14 cellular contexts compared by ENCODE assay signal in genomic region chr7:15130666-15131541, GRCh38.
DNase-seq lines count a peak whose midpoint lies in the region; ATAC-seq, FAIRE-seq and TF ChIP-seq lines count a peak whose summit lies in the region.
"Had no signal": no experiment of that assay in that cellular context is flagged by ENCODE, and none has a peak within 500 bp of the region (broad histone marks: within the 10 kb centered on the region; RNA-seq: fewer than 3 reads in every experiment).

No MANE protein-coding gene starts in this region.

- peak overlapping the region; percentile 60 for H3K27ac ChIP-seq in astrocyte (ENCODE audit: low read depth, low read length)
- H3K27ac ChIP-seq: C4-2B had no signal

- H3K4me3 Mint-ChIP-seq in astrocyte (ENCODE audit: unreplicated experiment) (no peak overlapping the region), natural killer cell (no peak overlapping the region)
- no peak overlapping the region for H3K4me3 Mint-ChIP-seq in activated naive CD4-positive, alpha-beta T cell treated with anti-CD3 and anti-CD28 coated beads, Interleukin-2, amount 10 ng/mL, durations not matched to agents 7 days and 5 days
- H3K4me3 Mint-ChIP-seq: endodermal cell; stimulated activated naive CD8-positive, alpha-beta T cell treated with anti-CD3 and anti-CD28 coated beads, Interleukin-15, amount 100 ng/mL, for 72 hours; WTC11 had no signal

- no peaks in the 10 kb centered on the region for H3K79me2 ChIP-seq in astrocyte (ENCODE audit: insufficient read depth, low read length)

- H3K36me3 ChIP-seq in astrocyte (ENCODE audit: insufficient read depth, low read length), result no peaks in the 10 kb centered on the region

- TF ChIP-seq CTCF in AG09309 (IDR thresholded peaks at IDR 0.05; ENCODE audit: control insufficient read depth, insufficient read depth, low read depth, low read length, missing control alignments) (no peak), astrocyte (IDR thresholded peaks at IDR 0.05; ENCODE audit: insufficient read depth, low read depth, low read length) (no peak), natural killer cell (IDR thresholded peaks at IDR 0.05) (no peak)

- H3K9me3 ChIP-seq in astrocyte (ENCODE audit: insufficient read depth, low read depth, low read length), result no peaks in the 10 kb centered on the region

- FAIRE-seq in astrocyte (lab: Jason Lieb, UNC), result peak; percentile 63

- no peak for ATAC-seq in natural killer cell
- ATAC-seq: stimulated activated naive CD8-positive, alpha-beta T cell treated with anti-CD3 and anti-CD28 coated beads, Interleukin-15, amount 100 ng/mL, for 72 hours; WTC11 had no signal

- H3K9me3 Mint-ChIP-seq in astrocyte (ENCODE audit: unreplicated experiment) (no peaks in the 10 kb centered on the region), natural killer cell (peaks cover 4 to 6% of the 10 kb centered on the region in 2 donors)
- peaks cover 5% of the 10 kb centered on the region for H3K9me3 Mint-ChIP-seq in activated naive CD4-positive, alpha-beta T cell treated with anti-CD3 and anti-CD28 coated beads, Interleukin-2, amount 10 ng/mL, durations not matched to agents 7 days and 5 days
- H3K9me3 Mint-ChIP-seq: WTC11 had no signal

- H3K4me1 ChIP-seq in astrocyte (ENCODE audit: insufficient read depth, low read length), result peaks cover 14% of the 10 kb centered on the region

- CTCF ChIA-PET in activated naive CD4-positive, alpha-beta T cell treated with anti-CD3 and anti-CD28 coated beads, Interleukin-2, amount 10 ng/mL, durations not matched to agents 7 days and 5 days (lab: Charles Lee), result no interaction called here

- H3K4me3 ChIP-seq in AG09309 (ENCODE audit: control insufficient read depth, low read depth, low read length) (no peak overlapping the region), astrocyte (ENCODE audit: insufficient read depth, low read depth, low read length) (no peak overlapping the region)

- H3K4me1 Mint-ChIP-seq in astrocyte (ENCODE audit: low read depth, unreplicated experiment), result no peaks in the 10 kb centered on the region
- no peaks in the 10 kb centered on the region for H3K4me1 Mint-ChIP-seq in natural killer cell
- no peaks in the 10 kb centered on the region for H3K4me1 Mint-ChIP-seq in activated naive CD4-positive, alpha-beta T cell treated with anti-CD3 and anti-CD28 coated beads, Interleukin-2, amount 10 ng/mL, durations not matched to agents 7 days and 5 days
- H3K4me1 Mint-ChIP-seq: stimulated activated naive CD8-positive, alpha-beta T cell treated with anti-CD3 and anti-CD28 coated beads, Interleukin-15, amount 100 ng/mL, for 72 hours had no signal

- no peak overlapping the region for H2AFZ ChIP-seq in astrocyte (ENCODE audit: low read depth, low read length)

- intact Hi-C loops in natural killer cell (cut with micrococcal nuclease), result no loop called here

- H3K27ac Mint-ChIP-seq in astrocyte (ENCODE audit: unreplicated experiment), result no peak overlapping the region
- H3K27ac Mint-ChIP-seq in natural killer cell, result no peak overlapping the region
- no peak overlapping the region for H3K27ac Mint-ChIP-seq in activated naive CD4-positive, alpha-beta T cell treated with anti-CD3 and anti-CD28 coated beads, Interleukin-2, amount 10 ng/mL, durations not matched to agents 7 days and 5 days
- H3K27ac Mint-ChIP-seq: endodermal cell, WTC11 had no signal

- no peaks in the 10 kb centered on the region for H4K20me1 ChIP-seq in astrocyte (ENCODE audit: insufficient read depth, low read length)

- H3K27me3 ChIP-seq in astrocyte (ENCODE audit: insufficient read depth, low read length), result no peaks in the 10 kb centered on the region

- no peaks in the 10 kb centered on the region for H3K36me3 Mint-ChIP-seq in astrocyte (ENCODE audit: low read depth, unreplicated experiment)
- no peaks in the 10 kb centered on the region for H3K36me3 Mint-ChIP-seq in natural killer cell
- H3K36me3 Mint-ChIP-seq in activated naive CD4-positive, alpha-beta T cell treated with anti-CD3 and anti-CD28 coated beads, Interleukin-2, amount 10 ng/mL, durations not matched to agents 7 days and 5 days, result no peaks in the 10 kb centered on the region
- H3K36me3 Mint-ChIP-seq: WTC11 had no signal

- peak overlapping the region; percentile 69 for H3K4me2 ChIP-seq in astrocyte (ENCODE audit: low read length)

- H3K27me3 Mint-ChIP-seq in astrocyte (ENCODE audit: low read depth, unreplicated experiment), result no peaks in the 10 kb centered on the region
- H3K27me3 Mint-ChIP-seq in natural killer cell (ENCODE audit: low read depth in 2 of 2), result no peaks in the 10 kb centered on the region
- H3K27me3 Mint-ChIP-seq in activated naive CD4-positive, alpha-beta T cell treated with anti-CD3 and anti-CD28 coated beads, Interleukin-2, amount 10 ng/mL, durations not matched to agents 7 days and 5 days, result no peaks in the 10 kb centered on the region
- H3K27me3 Mint-ChIP-seq: stimulated activated naive CD8-positive, alpha-beta T cell treated with anti-CD3 and anti-CD28 coated beads, Interleukin-15, amount 100 ng/mL, for 72 hours had no signal

- DNase-seq in AG09309 (ENCODE audit: low read depth), result peak; percentile 8
- DNase-seq in HS-27A (ENCODE audit: low read depth), result peak; percentile 36
- DNase-seq in astrocyte (ENCODE audit: low read depth), result peak; percentile 75
- peak; percentile 16 for DNase-seq in hepatic stellate cell (ENCODE audit: low spot score)
- no peak for DNase-seq in natural killer cell
- DNase-seq in activated naive CD4-positive, alpha-beta T cell treated with anti-CD3 and anti-CD28 coated beads, Interleukin-2, amount 10 ng/mL, durations not matched to agents 7 days and 5 days, result no peak
- DNase-seq in NCI-H146 treated with DMSO at 0.1 percent for 48 hours (lab: John Stamatoyannopoulos, UW; ENCODE audit: unreplicated experiment), result no peak
- DNase-seq in NCI-H2171 treated with DMSO at 0.1 percent for 48 hours (lab: John Stamatoyannopoulos, UW), result no peak
- DNase-seq: activated T-cell treated with anti-CD3 and anti-CD28 coated beads for 4 hours; endodermal cell; NCI-H524 treated with DMSO at 0.1 percent for 48 hours; stimulated activated naive CD8-positive, alpha-beta T cell treated with anti-CD3 and anti-CD28 coated beads, Interleukin-15, amount 100 ng/mL, for 72 hours had no signal

- H3K9ac ChIP-seq in astrocyte (ENCODE audit: low read length), result peak overlapping the region; percentile 34

Comparison
In these comparisons a context has a peak if more than half of its experiments do, and no peak if none do; other contexts are left out.
1. DNase-seq: peak in AG09309 (single experiment), HS-27A (single experiment), astrocyte (single experiment) and hepatic stellate cell (single experiment); none in natural killer cell (single experiment), activated naive CD4-positive, alpha-beta T cell treated with anti-CD3 and anti-CD28 coated beads, Interleukin-2, amount 10 ng/mL, durations not matched to agents 7 days and 5 days (single experiment), NCI-H146 treated with DMSO at 0.1 percent for 48 hours (single experiment) and NCI-H2171 treated with DMSO at 0.1 percent for 48 hours (single experiment).